25 cellular contexts compared by ENCODE assay signal in the genomic region with DNA sequence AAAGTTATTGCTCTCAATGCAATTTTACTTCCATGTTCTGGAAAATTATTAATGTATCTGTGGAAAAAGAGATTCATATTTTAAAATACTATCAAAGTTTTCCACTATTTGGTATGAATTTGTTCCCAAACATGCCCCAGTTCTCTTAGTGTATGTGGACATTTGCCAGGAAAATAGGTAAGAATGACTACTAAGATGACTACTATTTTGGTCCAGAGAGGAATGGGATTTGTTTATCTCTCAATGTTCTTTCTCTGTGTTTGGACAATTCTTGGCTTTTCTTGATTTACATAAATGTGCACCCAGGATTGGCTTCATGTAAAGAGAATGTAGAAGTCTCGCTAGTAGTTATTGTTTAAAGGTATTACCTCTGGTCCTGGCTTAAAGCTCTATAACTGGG.
"Had no signal": no experiment of that assay in that cellular context is flagged by ENCODE, and none has a peak within 500 bp of the region (broad histone marks: within the 10 kb centered on the region; RNA-seq: fewer than 3 reads in every experiment).

No MANE protein-coding gene starts in this region.

- ATAC-seq: foreskin keratinocyte, left lobe of liver had no signal

- H3K4me3 ChIP-seq: breast epithelium, esophagus muscularis mucosa, lung, suprapubic skin had no signal

- H3K9me3 Mint-ChIP-seq: activated T-helper 1 cell treated with anti-CD3 and anti-CD28 coated beads, Interleukin-12 subunit alpha, Interleukin-12 subunit beta, Interleukin-2, Interleukin-4 antibody, amounts not matched to agents 30 ng/mL and 10 ng/mL and 1 ng/mL, durations not matched to agents 14 hours and 24 hours and 36 hours; nephron; stimulated activated naive CD8-positive, alpha-beta T cell treated with anti-CD3 and anti-CD28 coated beads, Interleukin-15, Interleukin-2, amounts not matched to agents 100 ng/mL and 50 ng/mL, for 24 hours; type B pancreatic cell had no signal

- H3K4me3 Mint-ChIP-seq: activated naive CD8-positive, alpha-beta T cell; activated T-helper 1 cell treated with anti-CD3 and anti-CD28 coated beads, Interleukin-12 subunit alpha, Interleukin-12 subunit beta, Interleukin-2, Interleukin-4 antibody, amounts not matched to agents 30 ng/mL and 10 ng/mL and 1 ng/mL, durations not matched to agents 14 hours and 24 hours and 36 hours; nephron; stimulated activated naive CD8-positive, alpha-beta T cell treated with anti-CD3 and anti-CD28 coated beads, Interleukin-15, Interleukin-2, amounts not matched to agents 100 ng/mL and 50 ng/mL, for 24 hours; type B pancreatic cell had no signal

- H3K9me3 ChIP-seq: breast epithelium, esophagus muscularis mucosa, suprapubic skin had no signal

- H3K27ac Mint-ChIP-seq: activated naive CD8-positive, alpha-beta T cell; activated T-helper 1 cell treated with anti-CD3 and anti-CD28 coated beads, Interleukin-12 subunit alpha, Interleukin-12 subunit beta, Interleukin-2, Interleukin-4 antibody, amounts not matched to agents 30 ng/mL and 10 ng/mL and 1 ng/mL, durations not matched to agents 14 hours and 24 hours and 36 hours; nephron; stimulated activated naive CD8-positive, alpha-beta T cell treated with anti-CD3 and anti-CD28 coated beads, Interleukin-15, Interleukin-2, amounts not matched to agents 100 ng/mL and 50 ng/mL, for 24 hours; type B pancreatic cell had no signal

- DNase-seq: activated CD4-positive, alpha-beta T cell treated with anti-CD3 and anti-CD28 coated beads, Interleukin-2, amount 50 U/mL, for 48 hours; activated gamma-delta T cell treated with Interleukin-2 at 50 U/mL for 16 hours; activated T-cell treated with anti-CD3 and anti-CD28 coated beads for 4 hours; dermis blood vessel endothelial cell; effector memory CD4-positive, alpha-beta T cell; foreskin keratinocyte; hippocampal formation; islet precursor cell; midbrain; retina; stimulated activated CD4-positive, alpha-beta T cell treated with anti-CD3 and anti-CD28 coated beads, Interleukin-2, amount 100 ng/mL, for 24 hours; SW 1271; T-helper 2 cell had no signal

- H3K27ac ChIP-seq: breast epithelium, esophagus muscularis mucosa, foreskin keratinocyte, parathyroid adenoma, suprapubic skin had no signal

- H3K27me3 ChIP-seq: breast epithelium, esophagus muscularis mucosa, foreskin keratinocyte, suprapubic skin had no signal

- H2AFZ ChIP-seq: parathyroid adenoma had no signal

- H3K36me3 ChIP-seq: breast epithelium, esophagus muscularis mucosa, suprapubic skin had no signal

- H3K79me2 ChIP-seq: parathyroid adenoma had no signal

- H3K27me3 Mint-ChIP-seq: activated naive CD8-positive, alpha-beta T cell; stimulated activated naive CD8-positive, alpha-beta T cell treated with anti-CD3 and anti-CD28 coated beads, Interleukin-15, Interleukin-2, amounts not matched to agents 100 ng/mL and 50 ng/mL, for 24 hours; type B pancreatic cell had no signal

- H3K4me1 ChIP-seq: breast epithelium, foreskin keratinocyte, parathyroid adenoma, suprapubic skin had no signal

- H3K9ac ChIP-seq: parathyroid adenoma had no signal

- H3K36me3 Mint-ChIP-seq: type B pancreatic cell had no signal

- H3K4me1 Mint-ChIP-seq: nephron had no signal

- FAIRE-seq: endothelial cell of umbilical vein had no signal
